8 cellular contexts compared by ENCODE assay signal in genomic region chr17:44307387-44308186, GRCh38. TPM values are rescaled to one million over a fixed set of nuclear protein-coding genes. Genes with fewer than 3 reads are reported as not detected.
A peak's percentile ranks its signal among the peaks of the same experiment; 100 is the strongest.
DNase-seq lines count a peak whose midpoint lies in the region; ATAC-seq and TF ChIP-seq lines count a peak whose summit lies in the region.

No MANE protein-coding gene starts in this region.

- no peak overlapping the region for H3K27ac ChIP-seq in mammary epithelial cell (ENCODE audit: insufficient read depth, low read depth, low read length)

- H3K27me3 ChIP-seq in mammary epithelial cell (ENCODE audit: insufficient read depth, low read length), result no peaks in the 10 kb centered on the region

- peaks cover 13 to 37% of the 10 kb centered on the region in 2 donors for H3K4me1 Mint-ChIP-seq in stimulated activated naive B cell treated with anti-CD40 and anti-IgM and Interleukin-4, amounts not matched to agents 10 μg/mL and 1 μg/mL and 100 μg/mL, for 72 hours

- peak; percentile 40 to 42 for ATAC-seq in stimulated activated naive B cell treated with anti-CD40 and anti-IgM and Interleukin-4, amounts not matched to agents 10 μg/mL and 1 μg/mL and 100 μg/mL, for 72 hours (replicated peaks)
- ATAC-seq in GM21526 (IDR thresholded peaks at IDR 0.05; ENCODE audit: low FRiP score, unreplicated experiment), result no peak
- no peak for ATAC-seq in GM19023 (IDR thresholded peaks at IDR 0.05; ENCODE audit: unreplicated experiment)
- ATAC-seq in HG03378 (IDR thresholded peaks at IDR 0.05; ENCODE audit: unreplicated experiment), result no peak

- whole genome bisulfite sequencing in mammary epithelial cell (ENCODE audit: low coverage, missing lambda C conversion rate), result under 1% methylated on average over 14 of the region's 26 CpGs

- peaks cover 62 to 64% of the 10 kb centered on the region in 2 donors for H3K27me3 Mint-ChIP-seq in stimulated activated naive B cell treated with anti-CD40 and anti-IgM and Interleukin-4, amounts not matched to agents 10 μg/mL and 1 μg/mL and 100 μg/mL, for 72 hours

- dilution Hi-C loops in mammary epithelial cell (cut with HindIII; ENCODE audit: low sequenced_read_pairs), result no loop called here

- peak overlapping the region; percentile 86 for H3K4me2 ChIP-seq in mammary epithelial cell (ENCODE audit: insufficient read depth, low read depth, low read length)

- no peaks in the 10 kb centered on the region for H3K9me3 Mint-ChIP-seq in stimulated activated naive B cell treated with anti-CD40 and anti-IgM and Interleukin-4, amounts not matched to agents 10 μg/mL and 1 μg/mL and 100 μg/mL, for 72 hours

- H3K9ac ChIP-seq in ES-I3 (ENCODE audit: low read depth, low read length) (peak overlapping the region; percentile 51), mammary epithelial cell (ENCODE audit: insufficient read depth, low read length) (no peak overlapping the region)

- DNase-seq in NCI-H2196 (lab: John Stamatoyannopoulos, UW; ENCODE audit: unreplicated experiment) (peak; percentile 87), mammary epithelial cell (peak; percentile 50), kidney glomerular epithelial cell (lab: John Stamatoyannopoulos, UW) (peak; percentile 13)
- no peak for DNase-seq in stimulated activated naive B cell treated with anti-CD40 and anti-IgM and Interleukin-4, amounts not matched to agents 10 μg/mL and 1 μg/mL and 100 μg/mL, for 72 hours

- H3K4me1 ChIP-seq in ES-I3 (ENCODE audit: insufficient read depth, low read length), result peaks cover 23% of the 10 kb centered on the region
- peaks cover 17% of the 10 kb centered on the region for H3K4me1 ChIP-seq in mammary epithelial cell (ENCODE audit: insufficient read depth, low read length)

- H4K20me1 ChIP-seq in mammary epithelial cell (ENCODE audit: insufficient read depth, low read length), result no peaks in the 10 kb centered on the region

- peak overlapping the region; percentile 29 for H2AFZ ChIP-seq in mammary epithelial cell (ENCODE audit: low read depth, low read length)

- intact Hi-C loops in mammary epithelial cell (cut with micrococcal nuclease), result no loop called here

- peak overlapping the region; percentile 73 to 74 for H3K4me3 Mint-ChIP-seq in stimulated activated naive B cell treated with anti-CD40 and anti-IgM and Interleukin-4, amounts not matched to agents 10 μg/mL and 1 μg/mL and 100 μg/mL, for 72 hours

- TF ChIP-seq CTCF in mammary epithelial cell (conservative IDR thresholded peaks at IDR 0.05 in 1 of 2, IDR thresholded peaks at IDR 0.05 in 1 of 2; ENCODE audit: extremely low read depth in 1 of 2, insufficient read depth in 1 of 2, low read depth in 1 of 2, low read length in 2 of 2), result no peak

- peak overlapping the region in 2 of 3 experiments; percentile 22 to 55 for H3K4me3 ChIP-seq in mammary epithelial cell (replicated peaks in 1 of 3; ENCODE audit: insufficient read depth in 1 of 3, low read depth in 2 of 3, low read length in 3 of 3)

- CTCF ChIA-PET in mammary epithelial cell (lab: Charles Lee; ENCODE audit: low non-redundant PET), result no interaction called here

- BruUV-seq in mammary epithelial cell (replicated peaks; lab: Mats Ljungman, UMichigan), result no TSS peak

- no peaks in the 10 kb centered on the region for H3K9me3 ChIP-seq in ES-I3 (ENCODE audit: control insufficient read depth, insufficient read depth, low read length)
- H3K9me3 ChIP-seq in mammary epithelial cell (replicated peaks; ENCODE audit: insufficient read depth, low read length), result no peaks in the 10 kb centered on the region

- H3K79me2 ChIP-seq in mammary epithelial cell (ENCODE audit: insufficient read depth, low read length), result no peaks in the 10 kb centered on the region

- H3K36me3 ChIP-seq in ES-I3 (ENCODE audit: insufficient read depth, low read length) (no peaks in the 10 kb centered on the region), mammary epithelial cell (ENCODE audit: insufficient read depth, low read length) (no peaks in the 10 kb centered on the region)

- peaks cover 0 to 2% of the 10 kb centered on the region in 2 donors for H3K36me3 Mint-ChIP-seq in stimulated activated naive B cell treated with anti-CD40 and anti-IgM and Interleukin-4, amounts not matched to agents 10 μg/mL and 1 μg/mL and 100 μg/mL, for 72 hours

- in situ Hi-C loops in mammary epithelial cell (cut with MboI; ENCODE audit: low sequenced_read_pairs in 2 of 2), result no loop called here

- H3K27ac Mint-ChIP-seq in stimulated activated naive B cell treated with anti-CD40 and anti-IgM and Interleukin-4, amounts not matched to agents 10 μg/mL and 1 μg/mL and 100 μg/mL, for 72 hours, result no peak overlapping the region

RNA-seq across cellular contexts. Expression of gene RUNDC3A, which starts 0.8 kb away (rescaled TPM):
- total RNA-seq in mammary epithelial cell, result 1 to 10 TPM; 1.3 TPM
- 1.2 TPM for polyA plus RNA-seq in mammary epithelial cell
- polyA minus RNA-seq in mammary epithelial cell, result not detected

RNA-seq across cellular contexts. Expression of gene SLC25A39, which starts 17.0 kb away (rescaled TPM):
- 100 to 1,000 TPM; 116 to 169 TPM for total RNA-seq in mammary epithelial cell
- 176 TPM for polyA plus RNA-seq in mammary epithelial cell
- polyA minus RNA-seq in mammary epithelial cell, result 171 TPM

RNA-seq across cellular contexts. Expression of gene GRN, which starts 37.5 kb away (rescaled TPM):
- total RNA-seq in mammary epithelial cell, result 100 to 1,000 TPM; 288 to 394 TPM
- 369 TPM for polyA plus RNA-seq in mammary epithelial cell
- 293 TPM for polyA minus RNA-seq in mammary epithelial cell

RNA-seq across cellular contexts. Expression of gene SLC4A1, which starts 39.7 kb away (rescaled TPM):
- total RNA-seq in mammary epithelial cell, result not detected
- not detected for polyA plus RNA-seq in mammary epithelial cell
- not detected for polyA minus RNA-seq in mammary epithelial cell

RNA-seq across cellular contexts. Expression of gene FAM171A2, which starts 56.1 kb away (rescaled TPM):
- total RNA-seq in mammary epithelial cell, result 1 to 10 TPM; 2.0 to 4.0 TPM
- 0.59 TPM for polyA plus RNA-seq in mammary epithelial cell
- polyA minus RNA-seq in mammary epithelial cell, result 0.62 TPM

Comparison
In these comparisons a context has a peak if more than half of its experiments do, and no peak if none do; other contexts are left out.
1. ATAC-seq: peak in stimulated activated naive B cell treated with anti-CD40 and anti-IgM and Interleukin-4, amounts not matched to agents 10 μg/mL and 1 μg/mL and 100 μg/mL, for 72 hours (2 of 2); none in GM21526 (single experiment), GM19023 (single experiment) and HG03378 (single experiment).